Comparison of ENCODE assay signal across 28 cellular contexts in genomic region chr4:81698536-81698935, GRCh38.
DNase-seq lines count a peak whose midpoint lies in the region; TF ChIP-seq lines count a peak whose summit lies in the region.
"Had no signal": no experiment of that assay in that cellular context is flagged by ENCODE, and none has a peak within 500 bp of the region (broad histone marks: within the 10 kb centered on the region; RNA-seq: fewer than 3 reads in every experiment).

No MANE protein-coding gene starts in this region.

- H4K20me1 ChIP-seq in BLaER1 treated with 17β-estradiol and CSF1 and Interleukin-3, amounts not matched to agents 10 nM and 100 nM, result no peaks in the 10 kb centered on the region

- no peak overlapping the region for H3K4me3 ChIP-seq in BLaER1 treated with 17β-estradiol and CSF1 and Interleukin-3, amounts not matched to agents 10 nM and 100 nM
- H3K4me3 ChIP-seq in WERI-Rb-1 (ENCODE audit: low read depth, low read length), result no peak overlapping the region
- H3K4me3 ChIP-seq: gastrocnemius medialis, right atrium auricular region, SJSA1, upper lobe of right lung had no signal

- H3K4me1 ChIP-seq in BLaER1 treated with 17β-estradiol and CSF1 and Interleukin-3, amounts not matched to agents 10 nM and 100 nM, result peaks cover 14 to 63% (median 20%) of the 10 kb centered on the region in 10 experiments
- H3K4me1 ChIP-seq: right atrium auricular region, SJSA1 had no signal

- peaks cover 70% of the 10 kb centered on the region for H3K4me1 Mint-ChIP-seq in nephron progenitor cell

- H3K9me3 Mint-ChIP-seq in nephron progenitor cell, result no peaks in the 10 kb centered on the region
- H3K9me3 Mint-ChIP-seq: nephron had no signal

- H3K27me3 Mint-ChIP-seq in nephron progenitor cell (ENCODE audit: low read depth, poor library complexity), result no peaks in the 10 kb centered on the region
- H3K27me3 Mint-ChIP-seq: activated naive CD8-positive, alpha-beta T cell had no signal

- H3K9me3 ChIP-seq in BLaER1 treated with 17β-estradiol and CSF1 and Interleukin-3, amounts not matched to agents 10 nM and 100 nM (replicated peaks in 1 of 11), result no peaks in the 10 kb centered on the region
- H3K9me3 ChIP-seq in WERI-Rb-1 (ENCODE audit: severe bottlenecking), result peaks cover 2% of the 10 kb centered on the region
- H3K9me3 ChIP-seq: gastrocnemius medialis, right atrium auricular region, SJSA1, upper lobe of right lung had no signal

- no peaks in the 10 kb centered on the region for H3K36me3 ChIP-seq in BLaER1 treated with 17β-estradiol and CSF1 and Interleukin-3, amounts not matched to agents 10 nM and 100 nM
- H3K36me3 ChIP-seq in WERI-Rb-1, result no peaks in the 10 kb centered on the region
- H3K36me3 ChIP-seq: gastrocnemius medialis, right atrium auricular region, SJSA1, upper lobe of right lung had no signal

- H3K36me3 Mint-ChIP-seq in nephron progenitor cell (ENCODE audit: low read depth), result no peaks in the 10 kb centered on the region
- H3K36me3 Mint-ChIP-seq: activated naive CD8-positive, alpha-beta T cell had no signal

- H3K27me3 ChIP-seq in BLaER1 treated with 17β-estradiol and CSF1 and Interleukin-3, amounts not matched to agents 10 nM and 100 nM, result no peaks in the 10 kb centered on the region
- no peaks in the 10 kb centered on the region for H3K27me3 ChIP-seq in WERI-Rb-1 (ENCODE audit: insufficient read depth, low read depth, severe bottlenecking)
- H3K27me3 ChIP-seq: gastrocnemius medialis, right atrium auricular region, SJSA1, upper lobe of right lung had no signal

- no peak overlapping the region for H3K9ac ChIP-seq in BLaER1 treated with 17β-estradiol and CSF1 and Interleukin-3, amounts not matched to agents 10 nM and 100 nM
- H3K9ac ChIP-seq: KMS-11 had no signal

- DNase-seq in DMS53 (lab: John Stamatoyannopoulos, UW), result peak; percentile 17
- no peak for DNase-seq in DMS53 treated with DMSO at 0.1 percent for 48 hours (lab: John Stamatoyannopoulos, UW; ENCODE audit: unreplicated experiment)
- DNase-seq in WERI-Rb-1, result peak; percentile 74
- peak; percentile 17 for DNase-seq in nephron progenitor cell
- no peak for DNase-seq in NCI-H2227 (lab: John Stamatoyannopoulos, UW; ENCODE audit: unreplicated experiment)
- DNase-seq in effector CD8-positive, alpha-beta T cell (lab: John Stamatoyannopoulos, UW), result no peak
- no peak for DNase-seq in DMS153 treated with DMSO at 0.1 percent for 48 hours (lab: John Stamatoyannopoulos, UW; ENCODE audit: unreplicated experiment)
- DNase-seq: 8988T; activated CD4-positive, alpha-beta T cell treated with anti-CD3 and anti-CD28 coated beads for 48 hours; activated effector memory CD4-positive, alpha-beta T cell treated with anti-CD3 and anti-CD28 coated beads, Interleukin-2, amount 50 U/mL, for 16 hours; gastrocnemius medialis; H7; hippocampal formation; left cardiac atrium; MM.1S; NCI-H510A treated with DMSO at 0.1 percent for 48 hours; stimulated activated CD4-positive, alpha-beta T cell treated with anti-CD3 and anti-CD28 coated beads, Interleukin-1b, Interleukin-23, amount 100 ng/mL, for 48 hours; stimulated activated naive CD4-positive, alpha-beta T cell treated with Interleukin-2 at 50 U/mL for 16 hours; T-helper 9 cell; upper lobe of right lung had no signal

- peak overlapping the region; percentile 50 for H3K27ac Mint-ChIP-seq in nephron progenitor cell
- H3K27ac Mint-ChIP-seq: activated naive CD8-positive, alpha-beta T cell had no signal

- H3K4me2 ChIP-seq in BLaER1 treated with 17β-estradiol and CSF1 and Interleukin-3, amounts not matched to agents 10 nM and 100 nM, result peak overlapping the region in 8 of 11 experiments; percentile 1 to 39 (median 10); a peak in 7 of 22 replicates
- H3K4me2 ChIP-seq: KMS-11 had no signal

- H3K27ac ChIP-seq in BLaER1 treated with 17β-estradiol and CSF1 and Interleukin-3, amounts not matched to agents 10 nM and 100 nM, result peak overlapping the region in 1 of 11 experiments; percentile 26; a peak in 1 of 22 replicates
- H3K27ac ChIP-seq in WERI-Rb-1, result peak overlapping the region; percentile 75
- H3K27ac ChIP-seq: gastrocnemius medialis, HL-60, KMS-11, right atrium auricular region, SJSA1, upper lobe of right lung, VCaP had no signal

- no peak overlapping the region for H3K4me3 Mint-ChIP-seq in nephron progenitor cell
- H3K4me3 Mint-ChIP-seq: activated naive CD8-positive, alpha-beta T cell; nephron had no signal

- TF ChIP-seq CTCF in WERI-Rb-1 (IDR thresholded peaks at IDR 0.05; ENCODE audit: low read depth, low read length), result no peak
- no peak for TF ChIP-seq CTCF in nephron progenitor cell (IDR thresholded peaks at IDR 0.05)

Comparison
In these comparisons a context has a peak if more than half of its experiments do, and no peak if none do; other contexts are left out.
1. DNase-seq: peak in DMS53 (single experiment), WERI-Rb-1 (single experiment) and nephron progenitor cell (single experiment); none in DMS53 treated with DMSO at 0.1 percent for 48 hours (single experiment), NCI-H2227 (single experiment), effector CD8-positive, alpha-beta T cell (single experiment) and DMS153 treated with DMSO at 0.1 percent for 48 hours (single experiment).